10 cellular contexts compared by ENCODE assay signal in the genomic region with DNA sequence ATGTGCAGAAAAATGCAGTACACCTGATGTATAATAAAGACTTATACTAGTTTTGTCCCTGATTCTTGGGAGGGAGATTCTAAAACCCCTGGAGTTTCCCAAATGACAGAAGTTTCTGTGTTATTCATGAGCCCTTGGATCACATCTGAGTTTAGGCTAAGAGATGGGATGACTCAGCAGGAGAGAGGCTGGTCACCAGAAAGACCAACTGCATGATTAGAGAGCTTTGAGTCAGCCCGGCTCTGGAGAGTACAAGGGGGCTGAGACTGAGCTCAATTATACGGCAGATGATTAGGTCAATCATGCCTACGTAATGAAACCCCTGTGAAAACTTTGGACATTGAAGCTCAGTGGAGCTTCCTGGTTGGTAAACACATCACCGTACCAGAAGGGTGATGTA.
DNase-seq lines count a peak whose midpoint lies in the region; ATAC-seq and TF ChIP-seq lines count a peak whose summit lies in the region.
"Had no signal": no experiment of that assay in that cellular context is flagged by ENCODE, and none has a peak within 500 bp of the region (broad histone marks: within the 10 kb centered on the region; RNA-seq: fewer than 3 reads in every experiment).

No MANE protein-coding gene starts in this region.

- DNase-seq in EL (peak; percentile 83), PC-9 (peak; percentile 25 to 46), pons (ENCODE audit: low spot score) (peak; percentile 66), NCI-H82 (lab: John Stamatoyannopoulos, UW) (no peak), posterior vena cava (ENCODE audit: low spot score) (no peak)
- no peak for DNase-seq in activated T-helper 2 cell treated with anti-CD3 and anti-CD28 coated beads, Interferon-gamma antibody, Interleukin-2, Interleukin-4, amounts not matched to agents 10 μg/mL and 5 μg/mL and 100 μg/mL, durations not matched to agents 14 hours and 24 hours and 36 hours (ENCODE audit: low spot score)
- DNase-seq: activated CD4-positive, alpha-beta T cell treated with anti-CD3 and anti-CD28 coated beads for 36 hours; immature natural killer cell had no signal

- no peak overlapping the region for H3K4me3 ChIP-seq in PC-9

- H3K79me2 ChIP-seq in PC-9 (ENCODE audit: low read depth) = no peaks in the 10 kb centered on the region

- no peaks in the 10 kb centered on the region for H3K27me3 Mint-ChIP-seq in activated T-helper 2 cell treated with anti-CD3 and anti-CD28 coated beads, Interferon-gamma antibody, Interleukin-2, Interleukin-4, amounts not matched to agents 10 μg/mL and 5 μg/mL and 100 μg/mL, durations not matched to agents 14 hours and 24 hours and 36 hours (ENCODE audit: low read depth)
- H3K27me3 Mint-ChIP-seq: activated CD4-positive, alpha-beta T cell treated with anti-CD3 and anti-CD28 coated beads for 36 hours had no signal

- H3K27ac ChIP-seq in PC-9 = no peak overlapping the region

- no peaks in the 10 kb centered on the region for H4K20me1 ChIP-seq in PC-9 (ENCODE audit: insufficient read depth)

- POLR2A ChIA-PET in PC-9 (lab: Charles Lee; ENCODE audit: unreplicated experiment) = interaction anchor here (0.6 kb wide), 1 partner anchor 247 kb away, joined by 3 read pairs; no protein-coding TSS in a partner anchor

- CTCF ChIA-PET in PC-9 (lab: Charles Lee) = no interaction called here

- ATAC-seq in esophagus mucosa = peak; percentile 39
- no peak for ATAC-seq in GM18502 (IDR thresholded peaks at IDR 0.05; ENCODE audit: poor library complexity, unreplicated experiment)
- ATAC-seq: activated CD4-positive, alpha-beta T cell treated with anti-CD3 and anti-CD28 coated beads for 36 hours had no signal

- no peaks in the 10 kb centered on the region for H3K9me3 Mint-ChIP-seq in activated T-helper 2 cell treated with anti-CD3 and anti-CD28 coated beads, Interferon-gamma antibody, Interleukin-2, Interleukin-4, amounts not matched to agents 10 μg/mL and 5 μg/mL and 100 μg/mL, durations not matched to agents 14 hours and 24 hours and 36 hours
- H3K9me3 Mint-ChIP-seq: immature natural killer cell had no signal

- no peak for TF ChIP-seq CTCF in PC-9 (conservative IDR thresholded peaks at IDR 0.05)

- H2AFZ ChIP-seq in PC-9 = 0 out of 2 replicates have a peak overlapping the region, but pooled peaks have one; percentile 2

- H3K27ac Mint-ChIP-seq in activated T-helper 2 cell treated with anti-CD3 and anti-CD28 coated beads, Interferon-gamma antibody, Interleukin-2, Interleukin-4, amounts not matched to agents 10 μg/mL and 5 μg/mL and 100 μg/mL, durations not matched to agents 14 hours and 24 hours and 36 hours = no peak overlapping the region
- H3K27ac Mint-ChIP-seq: activated CD4-positive, alpha-beta T cell treated with anti-CD3 and anti-CD28 coated beads for 36 hours; immature natural killer cell had no signal

- H3K4me1 ChIP-seq in PC-9 (replicated peaks; ENCODE audit: insufficient read depth) = peaks cover 14% of the 10 kb centered on the region; the same call in 1 of the 2 replicates

- H3K4me3 Mint-ChIP-seq in activated T-helper 2 cell treated with anti-CD3 and anti-CD28 coated beads, Interferon-gamma antibody, Interleukin-2, Interleukin-4, amounts not matched to agents 10 μg/mL and 5 μg/mL and 100 μg/mL, durations not matched to agents 14 hours and 24 hours and 36 hours (ENCODE audit: low read depth) = no peak overlapping the region
- H3K4me3 Mint-ChIP-seq: activated CD4-positive, alpha-beta T cell treated with anti-CD3 and anti-CD28 coated beads for 36 hours; immature natural killer cell had no signal

- no peaks in the 10 kb centered on the region for H3K9me3 ChIP-seq in PC-9 (ENCODE audit: insufficient read depth, low read depth)

- no peak overlapping the region for H3K4me2 ChIP-seq in PC-9

- H3F3A ChIP-seq in PC-9 (ENCODE audit: insufficient read depth, low read depth) = no peaks in the 10 kb centered on the region

- H3K27me3 ChIP-seq in PC-9 (ENCODE audit: insufficient read depth, low read depth) = no peaks in the 10 kb centered on the region

- BruUV-seq in PC-9 (replicated peaks; lab: Mats Ljungman, UMichigan) = no TSS peak

- no peaks in the 10 kb centered on the region for H3K9me2 ChIP-seq in PC-9 (ENCODE audit: insufficient read depth)

- no peaks in the 10 kb centered on the region for H3K36me3 ChIP-seq in PC-9 (ENCODE audit: low read depth)

- no peaks in the 10 kb centered on the region for H3K36me3 Mint-ChIP-seq in activated T-helper 2 cell treated with anti-CD3 and anti-CD28 coated beads, Interferon-gamma antibody, Interleukin-2, Interleukin-4, amounts not matched to agents 10 μg/mL and 5 μg/mL and 100 μg/mL, durations not matched to agents 14 hours and 24 hours and 36 hours (ENCODE audit: low read depth)

- H3K4me1 Mint-ChIP-seq in activated T-helper 2 cell treated with anti-CD3 and anti-CD28 coated beads, Interferon-gamma antibody, Interleukin-2, Interleukin-4, amounts not matched to agents 10 μg/mL and 5 μg/mL and 100 μg/mL, durations not matched to agents 14 hours and 24 hours and 36 hours (ENCODE audit: low read depth) = no peaks in the 10 kb centered on the region
- H3K4me1 Mint-ChIP-seq: activated CD4-positive, alpha-beta T cell treated with anti-CD3 and anti-CD28 coated beads for 36 hours; immature natural killer cell had no signal

- intact Hi-C loops in PC-9 (cut with micrococcal nuclease; ENCODE audit: unreplicated experiment) = no loop called here
- intact Hi-C loops in activated T-helper 2 cell treated with anti-CD3 and anti-CD28 coated beads, Interferon-gamma antibody, Interleukin-2, Interleukin-4, amounts not matched to agents 10 μg/mL and 5 μg/mL and 100 μg/mL, durations not matched to agents 14 hours and 24 hours and 36 hours (cut with micrococcal nuclease) = no loop called here
- intact Hi-C loops in posterior vena cava (cut with DNase I) = no loop called here

Comparison
In these comparisons a context has a peak if more than half of its experiments do, and no peak if none do; other contexts are left out.
1. DNase-seq: peak in EL (single experiment), PC-9 (2 of 2) and pons (single experiment); none in activated T-helper 2 cell treated with anti-CD3 and anti-CD28 coated beads, Interferon-gamma antibody, Interleukin-2, Interleukin-4, amounts not matched to agents 10 μg/mL and 5 μg/mL and 100 μg/mL, durations not matched to agents 14 hours and 24 hours and 36 hours (single experiment), NCI-H82 (single experiment) and posterior vena cava (single experiment).